Comparison of ENCODE assay signal across 13 cellular contexts in the genomic region with DNA sequence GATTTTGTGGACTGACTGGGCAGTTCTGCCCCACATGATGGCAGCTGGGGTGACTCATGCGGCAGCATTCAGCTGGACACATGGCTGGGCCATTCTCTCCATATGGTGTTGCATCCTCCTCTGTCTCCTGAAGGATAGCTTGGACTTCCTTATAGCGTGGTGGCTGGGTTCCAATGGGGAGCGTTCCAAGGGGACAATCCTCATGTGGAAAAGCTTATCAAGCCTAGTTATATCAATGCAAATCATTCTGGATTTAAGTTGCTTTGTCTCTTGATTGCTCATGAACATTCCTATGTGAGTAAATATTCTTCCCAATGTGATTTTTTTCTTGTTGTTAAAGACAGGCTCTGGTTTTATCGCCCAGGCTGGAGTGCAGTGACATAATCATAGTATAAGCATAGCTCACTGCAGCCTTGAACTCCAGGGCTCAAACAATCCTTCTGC. TPM values are rescaled to one million over a fixed set of nuclear protein-coding genes. Genes with fewer than 3 reads are reported as not detected.
DNase-seq lines count a peak whose midpoint lies in the region; ATAC-seq and TF ChIP-seq lines count a peak whose summit lies in the region.
"Had no signal": no experiment of that assay in that cellular context is flagged by ENCODE, and none has a peak within 500 bp of the region (broad histone marks: within the 10 kb centered on the region; RNA-seq: fewer than 3 reads in every experiment).

No MANE protein-coding gene starts in this region.

- ATAC-seq in HG02571 (IDR thresholded peaks at IDR 0.05; ENCODE audit: unreplicated experiment) = no peak

- H3K9me3 ChIP-seq in SJSA1 (replicated peaks) (no peaks in the 10 kb centered on the region), spleen (no peaks in the 10 kb centered on the region)
- H3K9me3 ChIP-seq: sigmoid colon, vagina had no signal

- no peaks in the 10 kb centered on the region for H3K36me3 ChIP-seq in SJSA1
- no peaks in the 10 kb centered on the region for H3K36me3 ChIP-seq in spleen
- H3K36me3 ChIP-seq: sigmoid colon, vagina had no signal

- intact Hi-C loops in spleen (cut with DNase I; ENCODE audit: low total_unique reads) = no loop called here

- H3K27ac ChIP-seq in SJSA1 (no peak overlapping the region; the same call in 1 of the 2 replicates), spleen (no peak overlapping the region)
- H3K27ac ChIP-seq: sigmoid colon had no signal

- WGBS in spleen, 5 donors = 69 to 92% (median 88%) methylated on average over 4 of the region's 4 CpGs

- no peak for TF ChIP-seq POLR2A in spleen (IDR thresholded peaks at IDR 0.05)

- H3K4me1 ChIP-seq in SJSA1 (replicated peaks) (peaks cover 41% of the 10 kb centered on the region), spleen (no peaks in the 10 kb centered on the region)

- H3K4me3 ChIP-seq in SJSA1 (no peak overlapping the region), fibroblast of pulmonary artery (replicated peaks; ENCODE audit: low read depth, low read length) (no peak overlapping the region), spleen (no peak overlapping the region)
- H3K4me3 ChIP-seq: sigmoid colon, vagina had no signal

- H3K27me3 ChIP-seq in SJSA1 (replicated peaks) = no peaks in the 10 kb centered on the region
- no peaks in the 10 kb centered on the region for H3K27me3 ChIP-seq in spleen (replicated peaks in 1 of 7)
- H3K27me3 ChIP-seq: sigmoid colon, vagina had no signal

- TF ChIP-seq CTCF in fibroblast of pulmonary artery (IDR thresholded peaks at IDR 0.05; ENCODE audit: low read length, missing control alignments) (no peak), spleen (IDR thresholded peaks at IDR 0.05 in 8 of 11, conservative IDR thresholded peaks at IDR 0.05 in 3 of 11) (no peak)

- DNase-seq in GM04504 (ENCODE audit: low read depth) (peak; percentile 98), SJSA1 (ENCODE audit: low read depth in 1 of 2, low spot score in 2 of 2) (peak; percentile 65 to 73), fibroblast of pulmonary artery (ENCODE audit: low read depth) (peak; percentile 72), spleen (peak; percentile 33), NCI-H345 (lab: John Stamatoyannopoulos, UW) (no peak), NCI-H2081 treated with DMSO at 0.1 percent for 48 hours (lab: John Stamatoyannopoulos, UW) (no peak)
- DNase-seq: activated CD4-positive, alpha-beta T cell treated with anti-CD3 and anti-CD28 coated beads for 1 hour; activated gamma-delta T cell; mesendoderm; NCI-H526; sigmoid colon had no signal

RNA-seq across cellular contexts. Expression of a gene that starts 13.2 kb away (rescaled TPM):
- total RNA-seq in SJSA1 (2014; rRNA removed; shearing (Covaris generic)) = 115 and 173 TPM in 2 replicates
- total RNA-seq in spleen = 100 to 1,000 TPM in 3 of 7 donors, 10 to 100 TPM in 4; 26.2 to 142 (median 83.1) TPM
- 10 to 100 TPM; 18.3 to 31.0 (median 19.5) TPM for polyA plus RNA-seq in spleen

Comparison
In these comparisons a context has a peak if more than half of its experiments do, and no peak if none do; other contexts are left out.
1. DNase-seq: peak in GM04504 (single experiment), SJSA1 (2 of 2), fibroblast of pulmonary artery (single experiment) and spleen (single experiment); none in NCI-H345 (single experiment) and NCI-H2081 treated with DMSO at 0.1 percent for 48 hours (single experiment).